13 cellular contexts compared by ENCODE assay signal in genomic region chr1:214525535-214526019, GRCh38. TPM values are rescaled to one million over a fixed set of nuclear protein-coding genes. Genes with fewer than 3 reads are reported as not detected.
DNase-seq lines count a peak whose midpoint lies in the region; ATAC-seq, FAIRE-seq and TF ChIP-seq lines count a peak whose summit lies in the region.
"Had no signal": no experiment of that assay in that cellular context is flagged by ENCODE, and none has a peak within 500 bp of the region (broad histone marks: within the 10 kb centered on the region; RNA-seq: fewer than 3 reads in every experiment).

No MANE protein-coding gene starts in this region.

- DNase-seq in ELF-1 (ENCODE audit: low read depth, low spot score) (peak; percentile 22), GM23248 (peak; percentile 33), PC-3 (peak; percentile 91), keratinocyte (ENCODE audit: low read depth, low spot score) (no peak), HPDE6-E6E7 (ENCODE audit: extremely low spot score) (no peak), OCI-M2 (lab: John Stamatoyannopoulos, UW; ENCODE audit: unreplicated experiment) (no peak)
- DNase-seq in central memory CD4-positive, alpha-beta T cell: no peak
- DNase-seq: activated T-cell treated with anti-CD3 and anti-CD28 coated beads, Interleukin-2, amount 50 U/mL, for 1 hour; lower lobe of right lung; Right ventricle myocardium superior had no signal

- peaks cover 100% of the 10 kb centered on the region for H3K79me2 ChIP-seq in GM23248 (ENCODE audit: insufficient read depth)
- peaks cover 92% of the 10 kb centered on the region for H3K79me2 ChIP-seq in PC-3 (ENCODE audit: low read length)
- peaks cover 95% of the 10 kb centered on the region for H3K79me2 ChIP-seq in keratinocyte (ENCODE audit: control insufficient read depth, insufficient read depth, low read length)

- H3K9me1 ChIP-seq in keratinocyte (ENCODE audit: control insufficient read depth, extremely low read depth, insufficient read depth, low read length): no peaks in the 10 kb centered on the region

- H3K36me3 ChIP-seq in GM23248 (ENCODE audit: low read depth) (no peaks in the 10 kb centered on the region), PC-3 (ENCODE audit: low read depth, low read length) (no peaks in the 10 kb centered on the region), keratinocyte (ENCODE audit: control insufficient read depth in 2 of 2, extremely low read depth in 1 of 2, insufficient read depth in 2 of 2, low read length in 2 of 2) (peaks cover 0 to 10% of the 10 kb centered on the region in 2 experiments)
- H3K36me3 ChIP-seq: lower lobe of right lung had no signal

- ATAC-seq in PC-3 (peak; percentile 72), HG02973 (IDR thresholded peaks at IDR 0.05; ENCODE audit: unreplicated experiment) (no peak)
- ATAC-seq: lower lobe of right lung had no signal

- 77 to 78% methylated on average over 5 of the region's 5 CpGs for WGBS in GM23248 (ENCODE audit: low coverage in 1 of 2, low lambda C conversion rate in 2 of 2, missing lambda C conversion rate in 2 of 2), 2 experiments

- H3K4me3 ChIP-seq in GM23248: no peak overlapping the region
- H3K4me3 ChIP-seq in PC-3 (ENCODE audit: low read length): peak overlapping the region; percentile 50
- H3K4me3 ChIP-seq in keratinocyte (ENCODE audit: control insufficient read depth in 2 of 3, extremely low read depth in 1 of 3, insufficient read depth in 2 of 3, low read depth in 1 of 3, low read length in 3 of 3): no peak overlapping the region
- H3K4me3 ChIP-seq: lower lobe of right lung, skin epidermis had no signal

- dilution Hi-C loops in keratinocyte (cut with MboI; ENCODE audit: extremely low pct_ligation_motif_present, low sequenced_read_pairs): no loop called here

- TF ChIP-seq CTCF in PC-3 (conservative IDR thresholded peaks at IDR 0.05; ENCODE audit: low read depth, low read length) (no peak), keratinocyte (optimal IDR thresholded peaks at IDR 0.05 in 1 of 3, IDR thresholded peaks at IDR 0.05 in 1 of 3, conservative IDR thresholded peaks at IDR 0.05 in 1 of 3; ENCODE audit: extremely low read depth in 1 of 3, insufficient read depth in 2 of 3, low read length in 3 of 3) (no peak)

- no peaks in the 10 kb centered on the region for H3K9me2 ChIP-seq in GM23248 (ENCODE audit: insufficient read depth)
- H3K9me2 ChIP-seq in PC-3 (replicated peaks; ENCODE audit: low read length): no peaks in the 10 kb centered on the region

- H4K20me1 ChIP-seq in GM23248 (ENCODE audit: insufficient read depth): peaks cover 4% of the 10 kb centered on the region; the same call in 1 of the 2 replicates
- peaks cover 25% of the 10 kb centered on the region for H4K20me1 ChIP-seq in PC-3 (ENCODE audit: low read length)
- no peaks in the 10 kb centered on the region for H4K20me1 ChIP-seq in keratinocyte (ENCODE audit: control insufficient read depth, extremely low read depth, insufficient read depth, low read length)

- H2AFZ ChIP-seq in GM23248: no peak overlapping the region
- no peak overlapping the region for H2AFZ ChIP-seq in PC-3 (ENCODE audit: low read length)
- no peak overlapping the region for H2AFZ ChIP-seq in keratinocyte (ENCODE audit: control insufficient read depth, low read length)

- POLR2A ChIA-PET in PC-3 (lab: Charles Lee; ENCODE audit: unreplicated experiment): interaction anchor here (1.1 kb wide), 1 partner anchor 23 kb away, joined by 6 read pairs; no protein-coding TSS in a partner anchor

- CTCF ChIA-PET in PC-3 (lab: Charles Lee): interaction anchor here (0.9 kb wide), 1 partner anchor 194 kb away, joined by 3 read pairs; no protein-coding TSS in a partner anchor

- H3F3A ChIP-seq in GM23248 (ENCODE audit: insufficient read depth) (peaks cover 28% of the 10 kb centered on the region), PC-3 (ENCODE audit: low read length, unreplicated experiment) (no peaks in the 10 kb centered on the region)

- H3K9ac ChIP-seq in GM23248: no peak overlapping the region
- no peak overlapping the region for H3K9ac ChIP-seq in PC-3 (ENCODE audit: low read length)
- no peak overlapping the region for H3K9ac ChIP-seq in keratinocyte (ENCODE audit: control insufficient read depth, extremely low read depth, insufficient read depth, low read length)

- H3K27ac ChIP-seq in GM23248 (peak overlapping the region; percentile 33; the same call in 1 of the 2 replicates), PC-3 (ENCODE audit: low read length) (peak overlapping the region; percentile 23), keratinocyte (ENCODE audit: control insufficient read depth, insufficient read depth, low read length) (no peak overlapping the region)
- H3K27ac ChIP-seq: lower lobe of right lung, skin epidermis had no signal

- FAIRE-seq in keratinocyte (lab: Jason Lieb, UNC): no peak
- FAIRE-seq: H54 had no signal

- in situ Hi-C loops in GM23248 (cut with MboI): no loop called here

- intact Hi-C loops in PC-3 (cut with micrococcal nuclease): no loop called here

- H3K27me3 ChIP-seq in GM23248 (replicated peaks; ENCODE audit: insufficient read depth) (no peaks in the 10 kb centered on the region), PC-3 (ENCODE audit: low read length) (no peaks in the 10 kb centered on the region), keratinocyte (ENCODE audit: control insufficient read depth, extremely low read depth, insufficient read depth, low read length) (no peaks in the 10 kb centered on the region)

- H3K4me2 ChIP-seq in GM23248 (ENCODE audit: unreplicated experiment) (peak overlapping the region; percentile 25), PC-3 (ENCODE audit: low read length) (peak overlapping the region; percentile 78), keratinocyte (ENCODE audit: control insufficient read depth, extremely low read depth, insufficient read depth, low read depth, low read length) (peak overlapping the region; percentile 33)

- H3K4me1 ChIP-seq in GM23248 (ENCODE audit: insufficient read depth) (peaks cover 46% of the 10 kb centered on the region), PC-3 (ENCODE audit: insufficient read depth, low read length) (peaks cover 33% of the 10 kb centered on the region), keratinocyte (ENCODE audit: control insufficient read depth, extremely low read depth, insufficient read depth, low read length) (peaks cover 37% of the 10 kb centered on the region)
- H3K4me1 ChIP-seq: lower lobe of right lung had no signal

- H3K9me3 ChIP-seq in GM23248 (ENCODE audit: low read depth) (no peaks in the 10 kb centered on the region), PC-3 (ENCODE audit: low read length) (no peaks in the 10 kb centered on the region), keratinocyte (ENCODE audit: control insufficient read depth, low read depth, low read length) (no peaks in the 10 kb centered on the region)
- H3K9me3 ChIP-seq: lower lobe of right lung had no signal

- no TSS peak for BruUV-seq in PC-3 (replicated peaks; lab: Mats Ljungman, UMichigan)

RNA-seq across cellular contexts. Expression of gene PTPN14, which starts 25.8 kb away (rescaled TPM):
- total RNA-seq in GM23248 (2014; rRNA removed; shearing (Covaris generic)): 49.1 and 49.8 TPM in 2 replicates
- polyA plus RNA-seq in GM23248 (2016; fragmentation: Nextera tagmentation; extraction: Ambion mirVana) (38.7 and 41.4 TPM in 2 replicates), keratinocyte (28.0 to 59.9 TPM (median 29.9 TPM) in 3 replicates)
- total RNA-seq in PC-3 (2014; rRNA removed): 12.6 and 17.1 TPM in 2 replicates
- 16.1 TPM for polyA plus RNA-seq in keratinocyte (2011; ENCODE audit: low read depth)
- polyA plus RNA-seq in keratinocyte (2011; cell fraction: cytosol; rRNA removed): 22.9 and 31.8 TPM in 2 replicates
- polyA plus RNA-seq in keratinocyte (2011; cell fraction: nucleus; rRNA removed): 67.8 and 76.2 TPM in 2 replicates
- polyA plus RNA-seq in keratinocyte (2012; ENCODE audit: low replicate concordance): 23.6 and 44.7 TPM in 2 replicates
- polyA minus RNA-seq in keratinocyte: 115 to 156 TPM (median 131 TPM) in 3 replicates
- 92.3 TPM for polyA minus RNA-seq in keratinocyte (2011; cell fraction: cytosol; rRNA and poly(A)+ RNA removed)
- 167 and 251 TPM in 2 replicates for polyA minus RNA-seq in keratinocyte (2011; cell fraction: nucleus; rRNA and poly(A)+ RNA removed)

Comparison
In these comparisons a context has a peak if more than half of its experiments do, and no peak if none do; other contexts are left out.
1. DNase-seq: peak in ELF-1 (single experiment), GM23248 (single experiment) and PC-3 (single experiment); none in keratinocyte (single experiment), HPDE6-E6E7 (single experiment), central memory CD4-positive, alpha-beta T cell (single experiment) and OCI-M2 (single experiment).
2. H3K4me2 ChIP-seq: peak in every context shown above with its lines; median percentile 78 in PC-3; 33 in keratinocyte; 25 in GM23248.